In the genomic region with DNA sequence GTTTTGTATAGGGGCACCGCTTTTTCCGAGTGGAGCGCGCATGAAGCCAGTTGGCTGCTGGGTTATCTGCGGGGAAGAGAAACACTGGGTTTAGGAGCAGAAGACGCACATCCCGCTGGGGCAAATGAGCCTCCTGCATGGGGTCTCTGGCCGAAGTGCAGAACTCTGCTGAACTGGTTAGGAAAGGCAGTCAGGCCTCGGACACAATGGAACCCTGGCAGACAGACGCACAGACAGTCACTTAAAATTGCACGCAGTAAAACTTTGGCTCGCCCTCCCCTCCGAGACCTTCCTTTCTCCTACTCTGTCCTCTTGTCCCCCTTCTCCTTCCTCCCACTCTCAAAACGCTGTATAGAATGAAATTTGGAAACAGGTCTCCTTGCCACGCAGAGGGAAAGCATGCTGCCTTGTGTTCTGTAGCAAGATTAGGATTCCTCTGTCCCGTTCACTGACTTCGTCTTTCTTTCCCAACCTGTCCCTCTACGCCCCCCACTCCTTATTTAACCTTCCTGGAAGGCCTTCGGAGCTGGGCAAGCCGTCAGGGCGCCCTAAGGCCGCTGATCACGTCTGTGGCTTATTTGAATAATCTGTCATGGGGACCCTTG, we compare ENCODE assay signal across 1 cellular context.
TF ChIP-seq lines count a peak whose summit lies in the region.

No MANE protein-coding gene starts in this region.

TF ChIP-seq in WTC11, 78 proteins besides CTCF, POLR2A, EP300 and RAD21 (continued from another document):
- TF ChIP-seq, protein P1, sequence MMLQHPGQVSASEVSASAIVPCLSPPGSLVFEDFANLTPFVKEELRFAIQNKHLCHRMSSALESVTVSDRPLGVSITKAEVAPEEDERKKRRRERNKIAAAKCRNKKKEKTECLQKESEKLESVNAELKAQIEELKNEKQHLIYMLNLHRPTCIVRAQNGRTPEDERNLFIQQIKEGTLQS (CRISPR knock-in tag; conservative IDR thresholded peaks at IDR 0.05) = no peak
- TF ChIP-seq, protein P2, sequence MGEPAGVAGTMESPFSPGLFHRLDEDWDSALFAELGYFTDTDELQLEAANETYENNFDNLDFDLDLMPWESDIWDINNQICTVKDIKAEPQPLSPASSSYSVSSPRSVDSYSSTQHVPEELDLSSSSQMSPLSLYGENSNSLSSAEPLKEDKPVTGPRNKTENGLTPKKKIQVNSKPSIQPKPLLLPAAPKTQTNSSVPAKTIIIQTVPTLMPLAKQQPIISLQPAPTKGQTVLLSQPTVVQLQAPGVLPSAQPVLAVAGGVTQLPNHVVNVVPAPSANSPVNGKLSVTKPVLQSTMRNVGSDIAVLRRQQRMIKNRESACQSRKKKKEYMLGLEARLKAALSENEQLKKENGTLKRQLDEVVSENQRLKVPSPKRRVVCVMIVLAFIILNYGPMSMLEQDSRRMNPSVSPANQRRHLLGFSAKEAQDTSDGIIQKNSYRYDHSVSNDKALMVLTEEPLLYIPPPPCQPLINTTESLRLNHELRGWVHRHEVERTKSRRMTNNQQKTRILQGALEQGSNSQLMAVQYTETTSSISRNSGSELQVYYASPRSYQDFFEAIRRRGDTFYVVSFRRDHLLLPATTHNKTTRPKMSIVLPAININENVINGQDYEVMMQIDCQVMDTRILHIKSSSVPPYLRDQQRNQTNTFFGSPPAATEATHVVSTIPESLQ (CRISPR knock-in tag; IDR thresholded peaks at IDR 0.05) = no peak
- TF ChIP-seq MXD4 (CRISPR knock-in tag; IDR thresholded peaks at IDR 0.05; ENCODE audit: borderline replicate concordance) = no peak
- TF ChIP-seq, protein P3, sequence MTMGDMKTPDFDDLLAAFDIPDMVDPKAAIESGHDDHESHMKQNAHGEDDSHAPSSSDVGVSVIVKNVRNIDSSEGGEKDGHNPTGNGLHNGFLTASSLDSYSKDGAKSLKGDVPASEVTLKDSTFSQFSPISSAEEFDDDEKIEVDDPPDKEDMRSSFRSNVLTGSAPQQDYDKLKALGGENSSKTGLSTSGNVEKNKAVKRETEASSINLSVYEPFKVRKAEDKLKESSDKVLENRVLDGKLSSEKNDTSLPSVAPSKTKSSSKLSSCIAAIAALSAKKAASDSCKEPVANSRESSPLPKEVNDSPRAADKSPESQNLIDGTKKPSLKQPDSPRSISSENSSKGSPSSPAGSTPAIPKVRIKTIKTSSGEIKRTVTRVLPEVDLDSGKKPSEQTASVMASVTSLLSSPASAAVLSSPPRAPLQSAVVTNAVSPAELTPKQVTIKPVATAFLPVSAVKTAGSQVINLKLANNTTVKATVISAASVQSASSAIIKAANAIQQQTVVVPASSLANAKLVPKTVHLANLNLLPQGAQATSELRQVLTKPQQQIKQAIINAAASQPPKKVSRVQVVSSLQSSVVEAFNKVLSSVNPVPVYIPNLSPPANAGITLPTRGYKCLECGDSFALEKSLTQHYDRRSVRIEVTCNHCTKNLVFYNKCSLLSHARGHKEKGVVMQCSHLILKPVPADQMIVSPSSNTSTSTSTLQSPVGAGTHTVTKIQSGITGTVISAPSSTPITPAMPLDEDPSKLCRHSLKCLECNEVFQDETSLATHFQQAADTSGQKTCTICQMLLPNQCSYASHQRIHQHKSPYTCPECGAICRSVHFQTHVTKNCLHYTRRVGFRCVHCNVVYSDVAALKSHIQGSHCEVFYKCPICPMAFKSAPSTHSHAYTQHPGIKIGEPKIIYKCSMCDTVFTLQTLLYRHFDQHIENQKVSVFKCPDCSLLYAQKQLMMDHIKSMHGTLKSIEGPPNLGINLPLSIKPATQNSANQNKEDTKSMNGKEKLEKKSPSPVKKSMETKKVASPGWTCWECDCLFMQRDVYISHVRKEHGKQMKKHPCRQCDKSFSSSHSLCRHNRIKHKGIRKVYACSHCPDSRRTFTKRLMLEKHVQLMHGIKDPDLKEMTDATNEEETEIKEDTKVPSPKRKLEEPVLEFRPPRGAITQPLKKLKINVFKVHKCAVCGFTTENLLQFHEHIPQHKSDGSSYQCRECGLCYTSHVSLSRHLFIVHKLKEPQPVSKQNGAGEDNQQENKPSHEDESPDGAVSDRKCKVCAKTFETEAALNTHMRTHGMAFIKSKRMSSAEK (CRISPR knock-in tag; IDR thresholded peaks at IDR 0.05; ENCODE audit: borderline replicate concordance) = no peak
- TF ChIP-seq, protein P4, sequence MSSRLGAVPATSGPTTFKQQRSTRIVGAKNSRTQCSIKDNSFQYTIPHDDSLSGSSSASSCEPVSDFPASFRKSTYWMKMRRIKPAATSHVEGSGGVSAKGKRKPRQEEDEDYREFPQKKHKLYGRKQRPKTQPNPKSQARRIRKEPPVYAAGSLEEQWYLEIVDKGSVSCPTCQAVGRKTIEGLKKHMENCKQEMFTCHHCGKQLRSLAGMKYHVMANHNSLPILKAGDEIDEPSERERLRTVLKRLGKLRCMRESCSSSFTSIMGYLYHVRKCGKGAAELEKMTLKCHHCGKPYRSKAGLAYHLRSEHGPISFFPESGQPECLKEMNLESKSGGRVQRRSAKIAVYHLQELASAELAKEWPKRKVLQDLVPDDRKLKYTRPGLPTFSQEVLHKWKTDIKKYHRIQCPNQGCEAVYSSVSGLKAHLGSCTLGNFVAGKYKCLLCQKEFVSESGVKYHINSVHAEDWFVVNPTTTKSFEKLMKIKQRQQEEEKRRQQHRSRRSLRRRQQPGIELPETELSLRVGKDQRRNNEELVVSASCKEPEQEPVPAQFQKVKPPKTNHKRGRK (CRISPR knock-in tag; IDR thresholded peaks at IDR 0.05; ENCODE audit: borderline replicate concordance) = no peak
- TF ChIP-seq, protein P5, sequence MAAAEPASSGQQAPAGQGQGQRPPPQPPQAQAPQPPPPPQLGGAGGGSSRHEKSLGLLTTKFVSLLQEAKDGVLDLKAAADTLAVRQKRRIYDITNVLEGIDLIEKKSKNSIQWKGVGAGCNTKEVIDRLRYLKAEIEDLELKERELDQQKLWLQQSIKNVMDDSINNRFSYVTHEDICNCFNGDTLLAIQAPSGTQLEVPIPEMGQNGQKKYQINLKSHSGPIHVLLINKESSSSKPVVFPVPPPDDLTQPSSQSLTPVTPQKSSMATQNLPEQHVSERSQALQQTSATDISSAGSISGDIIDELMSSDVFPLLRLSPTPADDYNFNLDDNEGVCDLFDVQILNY (CRISPR knock-in tag; IDR thresholded peaks at IDR 0.05) = no peak
- TF ChIP-seq, protein P6, sequence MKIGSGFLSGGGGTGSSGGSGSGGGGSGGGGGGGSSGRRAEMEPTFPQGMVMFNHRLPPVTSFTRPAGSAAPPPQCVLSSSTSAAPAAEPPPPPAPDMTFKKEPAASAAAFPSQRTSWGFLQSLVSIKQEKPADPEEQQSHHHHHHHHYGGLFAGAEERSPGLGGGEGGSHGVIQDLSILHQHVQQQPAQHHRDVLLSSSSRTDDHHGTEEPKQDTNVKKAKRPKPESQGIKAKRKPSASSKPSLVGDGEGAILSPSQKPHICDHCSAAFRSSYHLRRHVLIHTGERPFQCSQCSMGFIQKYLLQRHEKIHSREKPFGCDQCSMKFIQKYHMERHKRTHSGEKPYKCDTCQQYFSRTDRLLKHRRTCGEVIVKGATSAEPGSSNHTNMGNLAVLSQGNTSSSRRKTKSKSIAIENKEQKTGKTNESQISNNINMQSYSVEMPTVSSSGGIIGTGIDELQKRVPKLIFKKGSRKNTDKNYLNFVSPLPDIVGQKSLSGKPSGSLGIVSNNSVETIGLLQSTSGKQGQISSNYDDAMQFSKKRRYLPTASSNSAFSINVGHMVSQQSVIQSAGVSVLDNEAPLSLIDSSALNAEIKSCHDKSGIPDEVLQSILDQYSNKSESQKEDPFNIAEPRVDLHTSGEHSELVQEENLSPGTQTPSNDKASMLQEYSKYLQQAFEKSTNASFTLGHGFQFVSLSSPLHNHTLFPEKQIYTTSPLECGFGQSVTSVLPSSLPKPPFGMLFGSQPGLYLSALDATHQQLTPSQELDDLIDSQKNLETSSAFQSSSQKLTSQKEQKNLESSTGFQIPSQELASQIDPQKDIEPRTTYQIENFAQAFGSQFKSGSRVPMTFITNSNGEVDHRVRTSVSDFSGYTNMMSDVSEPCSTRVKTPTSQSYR (CRISPR knock-in tag; IDR thresholded peaks at IDR 0.05) = no peak
TF ChIP-seq in WTC11: peak in this region for 0.
